In the genomic region with DNA sequence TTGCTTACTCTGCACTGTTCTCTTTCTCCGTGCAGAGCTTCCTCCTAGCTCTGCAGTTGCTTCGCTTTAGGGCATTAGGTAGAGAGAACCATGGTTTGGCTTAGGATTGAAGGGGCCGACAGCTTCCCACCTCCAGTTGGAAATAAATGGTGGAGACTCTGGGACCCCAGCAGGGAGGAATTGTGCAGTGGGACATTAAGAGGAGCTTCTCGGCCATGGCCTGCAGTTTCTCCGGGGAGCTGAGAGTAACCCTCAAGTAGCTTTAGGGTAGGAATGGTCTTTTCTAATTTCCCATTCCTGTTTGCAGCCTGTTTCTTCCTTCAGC, we compare ENCODE assay signal across 1 cellular context.
TF ChIP-seq lines count a peak whose summit lies in the region.

No MANE protein-coding gene starts in this region.

TF ChIP-seq in liver, 16 proteins besides CTCF, POLR2A, EP300 and RAD21:
- TF ChIP-seq, protein P1, sequence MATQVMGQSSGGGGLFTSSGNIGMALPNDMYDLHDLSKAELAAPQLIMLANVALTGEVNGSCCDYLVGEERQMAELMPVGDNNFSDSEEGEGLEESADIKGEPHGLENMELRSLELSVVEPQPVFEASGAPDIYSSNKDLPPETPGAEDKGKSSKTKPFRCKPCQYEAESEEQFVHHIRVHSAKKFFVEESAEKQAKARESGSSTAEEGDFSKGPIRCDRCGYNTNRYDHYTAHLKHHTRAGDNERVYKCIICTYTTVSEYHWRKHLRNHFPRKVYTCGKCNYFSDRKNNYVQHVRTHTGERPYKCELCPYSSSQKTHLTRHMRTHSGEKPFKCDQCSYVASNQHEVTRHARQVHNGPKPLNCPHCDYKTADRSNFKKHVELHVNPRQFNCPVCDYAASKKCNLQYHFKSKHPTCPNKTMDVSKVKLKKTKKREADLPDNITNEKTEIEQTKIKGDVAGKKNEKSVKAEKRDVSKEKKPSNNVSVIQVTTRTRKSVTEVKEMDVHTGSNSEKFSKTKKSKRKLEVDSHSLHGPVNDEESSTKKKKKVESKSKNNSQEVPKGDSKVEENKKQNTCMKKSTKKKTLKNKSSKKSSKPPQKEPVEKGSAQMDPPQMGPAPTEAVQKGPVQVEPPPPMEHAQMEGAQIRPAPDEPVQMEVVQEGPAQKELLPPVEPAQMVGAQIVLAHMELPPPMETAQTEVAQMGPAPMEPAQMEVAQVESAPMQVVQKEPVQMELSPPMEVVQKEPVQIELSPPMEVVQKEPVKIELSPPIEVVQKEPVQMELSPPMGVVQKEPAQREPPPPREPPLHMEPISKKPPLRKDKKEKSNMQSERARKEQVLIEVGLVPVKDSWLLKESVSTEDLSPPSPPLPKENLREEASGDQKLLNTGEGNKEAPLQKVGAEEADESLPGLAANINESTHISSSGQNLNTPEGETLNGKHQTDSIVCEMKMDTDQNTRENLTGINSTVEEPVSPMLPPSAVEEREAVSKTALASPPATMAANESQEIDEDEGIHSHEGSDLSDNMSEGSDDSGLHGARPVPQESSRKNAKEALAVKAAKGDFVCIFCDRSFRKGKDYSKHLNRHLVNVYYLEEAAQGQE (IDR thresholded peaks at IDR 0.05): peak; percentile 10
- no peak for TF ChIP-seq FOXA2 (IDR thresholded peaks at IDR 0.05)
TF ChIP-seq in liver: peak in this region for 1.
